31 cellular contexts compared by ENCODE assay signal in the genomic region with DNA sequence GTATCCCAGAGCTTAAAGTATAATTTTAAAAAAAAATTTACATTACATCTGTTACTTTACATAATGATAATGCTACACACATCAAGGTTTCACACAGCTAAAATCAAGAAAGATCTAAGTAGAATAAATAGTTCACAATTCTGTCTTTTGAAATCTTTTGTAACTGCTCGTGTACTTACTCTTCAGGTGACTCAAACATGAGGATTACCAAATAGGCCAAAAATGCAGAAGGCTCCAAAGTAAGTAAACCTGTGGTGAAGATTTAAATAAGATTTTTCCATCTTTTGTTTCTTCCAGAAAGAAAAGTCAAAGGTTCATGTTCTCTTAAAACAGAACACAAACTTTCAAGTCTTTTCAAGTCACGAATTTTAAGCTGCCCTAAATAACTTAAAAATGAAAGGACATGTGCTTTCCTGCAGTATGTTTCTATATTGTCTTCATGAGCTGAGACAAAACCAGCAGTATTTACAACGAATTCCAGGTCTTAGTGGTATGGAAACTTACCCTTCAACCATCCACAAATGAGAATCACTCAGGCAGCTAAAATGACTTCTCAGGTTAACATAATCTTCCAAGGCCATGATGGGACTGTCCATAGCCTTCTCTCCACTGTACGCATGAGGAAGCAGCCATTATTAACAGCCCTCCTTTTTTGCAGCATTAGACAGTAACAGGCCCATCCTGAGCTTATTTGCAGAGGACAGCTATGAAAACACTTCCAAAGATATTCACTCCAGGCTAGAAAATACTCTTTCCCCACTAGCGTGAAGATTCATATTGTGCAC.
"Had no signal": no experiment of that assay in that cellular context is flagged by ENCODE, and none has a peak within 500 bp of the region (broad histone marks: within the 10 kb centered on the region; RNA-seq: fewer than 3 reads in every experiment).

No MANE protein-coding gene starts in this region.

- H3K4me3 ChIP-seq: ascending aorta, K562, MG63, Peyer's patch, SJSA1 had no signal

- H3K4me3 Mint-ChIP-seq: activated CD4-positive, alpha-beta T cell treated with anti-CD3 and anti-CD28 coated beads for 36 hours; activated CD4-positive, alpha-beta T cell treated with anti-CD3 and anti-CD28 coated beads, Interleukin-2, amount 10 ng/mL, durations not matched to agents 7 days and 5 days; activated CD8-positive, alpha-beta T cell treated with anti-CD3 and anti-CD28 coated beads, Interleukin-2, amount 10 ng/mL, durations not matched to agents 7 days and 5 days; activated naive CD4-positive, alpha-beta T cell treated with anti-CD3 and anti-CD28 coated beads, Interleukin-2, amount 50 U/mL, for 24 hours; activated naive CD8-positive, alpha-beta T cell treated with anti-CD3 and anti-CD28 coated beads, Interleukin-2, amount 10 ng/mL, durations not matched to agents 7 days and 5 days; activated T-cell treated with anti-CD3 and anti-CD28 coated beads, Interleukin-2, amount 50 U/mL, for 24 hours; T-helper 1 cell treated with Interleukin-12 subunit alpha and Interleukin-12 subunit beta and Interleukin-4 antibody, amounts not matched to agents 30 μg/mL and 1 μg/mL, for 36 hours; T-helper 2 cell treated with Interferon-gamma antibody and Interleukin-4, amounts not matched to agents 5 μg/mL and 100 μg/mL, for 36 hours had no signal

- FAIRE-seq: K562, TTC549 had no signal

- ATAC-seq: activated CD4-positive, alpha-beta T cell treated with anti-CD3 and anti-CD28 coated beads for 36 hours; activated CD8-positive, alpha-beta T cell treated with anti-CD3 and anti-CD28 coated beads, Interleukin-2, amount 10 ng/mL, durations not matched to agents 7 days and 5 days; K562; PC-3 had no signal

- H3K27me3 Mint-ChIP-seq: activated CD4-positive, alpha-beta T cell treated with anti-CD3 and anti-CD28 coated beads for 36 hours; activated CD4-positive, alpha-beta T cell treated with anti-CD3 and anti-CD28 coated beads, Interleukin-2, amount 10 ng/mL, durations not matched to agents 7 days and 5 days; activated naive CD8-positive, alpha-beta T cell treated with anti-CD3 and anti-CD28 coated beads, Interleukin-2, amount 10 ng/mL, durations not matched to agents 7 days and 5 days; activated T-cell treated with anti-CD3 and anti-CD28 coated beads, Interleukin-2, amount 50 U/mL, for 24 hours had no signal

- H3K36me3 ChIP-seq: ascending aorta, MG63, Peyer's patch, SJSA1 had no signal

- H3K4me1 Mint-ChIP-seq: activated CD4-positive, alpha-beta T cell treated with anti-CD3 and anti-CD28 coated beads for 36 hours; activated CD4-positive, alpha-beta T cell treated with anti-CD3 and anti-CD28 coated beads, Interleukin-2, amount 10 ng/mL, durations not matched to agents 7 days and 5 days; activated naive CD4-positive, alpha-beta T cell treated with anti-CD3 and anti-CD28 coated beads, Interleukin-2, amount 50 U/mL, for 24 hours; activated naive CD8-positive, alpha-beta T cell treated with anti-CD3 and anti-CD28 coated beads, Interleukin-2, amount 10 ng/mL, durations not matched to agents 7 days and 5 days had no signal

- H3K27me3 ChIP-seq: ascending aorta, MG63, Peyer's patch, SJSA1 had no signal

- H3K27ac Mint-ChIP-seq: activated CD4-positive, alpha-beta T cell treated with anti-CD3 and anti-CD28 coated beads for 36 hours; activated CD4-positive, alpha-beta T cell treated with anti-CD3 and anti-CD28 coated beads, Interleukin-2, amount 10 ng/mL, durations not matched to agents 7 days and 5 days; activated CD8-positive, alpha-beta T cell treated with anti-CD3 and anti-CD28 coated beads, Interleukin-2, amount 10 ng/mL, durations not matched to agents 7 days and 5 days; activated naive CD4-positive, alpha-beta T cell treated with anti-CD3 and anti-CD28 coated beads, Interleukin-2, amount 50 U/mL, for 24 hours; activated naive CD8-positive, alpha-beta T cell treated with anti-CD3 and anti-CD28 coated beads, Interleukin-2, amount 10 ng/mL, durations not matched to agents 7 days and 5 days; activated T-cell treated with anti-CD3 and anti-CD28 coated beads, Interleukin-2, amount 50 U/mL, for 24 hours; activated T-helper 2 cell treated with anti-CD3 and anti-CD28 coated beads, Interferon-gamma antibody, Interleukin-2, Interleukin-4, amounts not matched to agents 10 μg/mL and 5 μg/mL and 100 μg/mL, durations not matched to agents 14 hours and 24 hours and 36 hours; T-helper 1 cell treated with Interleukin-12 subunit alpha and Interleukin-12 subunit beta and Interleukin-4 antibody, amounts not matched to agents 30 μg/mL and 1 μg/mL, for 36 hours; T-helper 2 cell treated with Interferon-gamma antibody and Interleukin-4, amounts not matched to agents 5 μg/mL and 100 μg/mL, for 36 hours had no signal

- H3K9me3 Mint-ChIP-seq: activated CD4-positive, alpha-beta T cell treated with anti-CD3 and anti-CD28 coated beads, Interleukin-2, amount 10 ng/mL, durations not matched to agents 7 days and 5 days; activated naive CD4-positive, alpha-beta T cell treated with anti-CD3 and anti-CD28 coated beads, Interleukin-2, amount 50 U/mL, for 24 hours; activated naive CD8-positive, alpha-beta T cell treated with anti-CD3 and anti-CD28 coated beads, Interleukin-2, amount 10 ng/mL, durations not matched to agents 7 days and 5 days; activated T-helper 2 cell treated with anti-CD3 and anti-CD28 coated beads, Interferon-gamma antibody, Interleukin-2, Interleukin-4, amounts not matched to agents 10 μg/mL and 5 μg/mL and 100 μg/mL, durations not matched to agents 14 hours and 24 hours and 36 hours; T-helper 1 cell treated with Interleukin-12 subunit alpha and Interleukin-12 subunit beta and Interleukin-4 antibody, amounts not matched to agents 30 μg/mL and 1 μg/mL, for 36 hours; T-helper 2 cell treated with Interferon-gamma antibody and Interleukin-4, amounts not matched to agents 5 μg/mL and 100 μg/mL, for 36 hours had no signal

- H3K36me3 Mint-ChIP-seq: activated naive CD4-positive, alpha-beta T cell treated with anti-CD3 and anti-CD28 coated beads, Interleukin-2, amount 50 U/mL, for 24 hours; activated naive CD8-positive, alpha-beta T cell treated with anti-CD3 and anti-CD28 coated beads, Interleukin-2, amount 10 ng/mL, durations not matched to agents 7 days and 5 days had no signal

- DNase-seq: activated CD4-positive, alpha-beta T cell treated with anti-CD3 and anti-CD28 coated beads for 36 hours; activated CD4-positive, alpha-beta T cell treated with anti-CD3 and anti-CD28 coated beads, Interleukin-2, amount 10 ng/mL, durations not matched to agents 7 days and 5 days; activated CD4-positive, alpha-beta T cell treated with anti-CD3 and anti-CD28 coated beads, Interleukin-2, amount 50 U/mL, for 48 hours; activated CD8-positive, alpha-beta T cell treated with anti-CD3 and anti-CD28 coated beads, Interleukin-2, amount 10 ng/mL, durations not matched to agents 7 days and 5 days; activated gamma-delta T cell; activated naive CD4-positive, alpha-beta T cell treated with Interleukin-2 at 50 U/mL for 16 hours; activated naive CD8-positive, alpha-beta T cell treated with anti-CD3 and anti-CD28 coated beads, Interleukin-2, amount 10 ng/mL, durations not matched to agents 7 days and 5 days; activated T-cell treated with anti-CD3 and anti-CD28 coated beads, Interleukin-2, amount 50 U/mL, for 24 hours; amygdala; caudate nucleus; MG63; NCI-H1048; NCI-H1105 treated with DMSO at 0.1 percent for 48 hours; NCI-H1436; NCI-H1694 treated with DMSO at 0.1 percent for 48 hours; NCI-H2029; NCI-H345; NCI-H524 treated with DMSO at 0.1 percent for 48 hours; PC-3; Peyer's patch; RPMI8226; SHP77 treated with DMSO at 0.1 percent for 48 hours; SK-N-SH had no signal
